In genomic region chr5:8136271-8136670, GRCh38 we compare ENCODE assay signal across 27 cellular contexts.
"Had no signal": no experiment of that assay in that cellular context is flagged by ENCODE, and none has a peak within 500 bp of the region (broad histone marks: within the 10 kb centered on the region; RNA-seq: fewer than 3 reads in every experiment).

No MANE protein-coding gene starts in this region.

- H3K36me3 Mint-ChIP-seq: activated CD4-positive, alpha-beta memory T cell treated with anti-CD3 and anti-CD28 coated beads for 36 hours; activated CD8-positive, alpha-beta memory T cell treated with anti-CD3 and anti-CD28 coated beads, Interleukin-2, amount 10 ng/mL, durations not matched to agents 7 days and 5 days; activated naive CD8-positive, alpha-beta T cell had no signal

- DNase-seq: activated CD4-positive, alpha-beta memory T cell treated with anti-CD3 and anti-CD28 coated beads for 36 hours; activated CD4-positive, alpha-beta T cell treated with anti-CD3 and anti-CD28 coated beads for 36 hours; activated CD4-positive, alpha-beta T cell treated with anti-CD3 and anti-CD28 coated beads, Interleukin-2, amount 10 ng/mL, durations not matched to agents 24 days and 14 days; activated CD4-positive, CD25-positive, alpha-beta regulatory T cell; activated CD4-positive, CD25-positive, alpha-beta regulatory T cell treated with anti-CD3 and anti-CD28 coated beads, Interleukin-2, amount 50 U/mL, for 72 hours; activated CD8-positive, alpha-beta memory T cell treated with anti-CD3 and anti-CD28 coated beads, Interleukin-2, amount 10 ng/mL, durations not matched to agents 7 days and 5 days; activated CD8-positive, alpha-beta memory T cell treated with anti-CD3 and anti-CD28 coated beads, Interleukin-2, amount 50 U/mL, for 48 hours; activated CD8-positive, alpha-beta T cell treated with anti-CD3 and anti-CD28 coated beads, Interleukin-2, amount 10 ng/mL, durations not matched to agents 7 days and 5 days; activated effector memory CD4-positive, alpha-beta T cell treated with Interleukin-2 at 50 U/mL for 16 hours; activated gamma-delta T cell treated with Interleukin-2 at 50 U/mL for 16 hours; activated naive CD4-positive, alpha-beta T cell treated with anti-CD3 and anti-CD28 coated beads, Interleukin-2, amount 50 U/mL, for 16 hours; activated naive CD4-positive, alpha-beta T cell treated with Interleukin-2 at 50 U/mL for 16 hours; activated T-cell treated with anti-CD3 and anti-CD28 coated beads for 4 hours; activated T-cell treated with anti-CD3 and anti-CD28 coated beads, Interleukin-2, amount 50 U/mL, for 24 hours; activated T-cell treated with anti-CD3 and anti-CD28 coated beads, Interleukin-2, amount 50 U/mL, for 72 hours; amniotic stem cell; anterior cingulate cortex; brain microvascular endothelial cell; effector memory CD4-positive, alpha-beta T cell; endodermal cell; foreskin fibroblast; head of caudate nucleus; T-helper 2 cell had no signal

- H3K4me1 Mint-ChIP-seq: activated CD4-positive, alpha-beta T cell treated with anti-CD3 and anti-CD28 coated beads for 36 hours; activated CD4-positive, alpha-beta T cell treated with anti-CD3 and anti-CD28 coated beads, Interleukin-2, amount 10 ng/mL, durations not matched to agents 24 days and 14 days; activated CD8-positive, alpha-beta memory T cell treated with anti-CD3 and anti-CD28 coated beads, Interleukin-2, amount 10 ng/mL, durations not matched to agents 7 days and 5 days; activated T-helper 17 cell treated with anti-CD3 and anti-CD28 coated beads, Interleukin-2, amount 50 U/mL, for 72 hours; central memory CD8-positive, alpha-beta T cell; endodermal cell had no signal

- H3K4me3 Mint-ChIP-seq: activated CD4-positive, alpha-beta memory T cell treated with anti-CD3 and anti-CD28 coated beads for 36 hours; activated CD4-positive, alpha-beta T cell treated with anti-CD3 and anti-CD28 coated beads for 36 hours; activated CD4-positive, alpha-beta T cell treated with anti-CD3 and anti-CD28 coated beads, Interleukin-2, amount 10 ng/mL, durations not matched to agents 24 days and 14 days; activated CD8-positive, alpha-beta memory T cell treated with anti-CD3 and anti-CD28 coated beads, Interleukin-2, amount 10 ng/mL, durations not matched to agents 7 days and 5 days; activated CD8-positive, alpha-beta T cell treated with anti-CD3 and anti-CD28 coated beads, Interleukin-2, amount 10 ng/mL, durations not matched to agents 7 days and 5 days; activated naive CD8-positive, alpha-beta T cell; activated T-cell treated with anti-CD3 and anti-CD28 coated beads, Interleukin-2, amount 50 U/mL, for 24 hours; activated T-cell treated with anti-CD3 and anti-CD28 coated beads, Interleukin-2, amount 50 U/mL, for 72 hours; activated T-helper 17 cell treated with anti-CD3 and anti-CD28 coated beads, Interleukin-2, amount 50 U/mL, for 72 hours; central memory CD8-positive, alpha-beta T cell; dendritic cell treated with granulocyte-macrophage colony-stimulating factor and Interleukin-4, amounts not matched to agents 40 ng/mL and 50 ng/mL, for 4 days; endodermal cell had no signal

- H3K27me3 Mint-ChIP-seq: activated CD4-positive, alpha-beta memory T cell treated with anti-CD3 and anti-CD28 coated beads for 36 hours; activated CD4-positive, alpha-beta T cell treated with anti-CD3 and anti-CD28 coated beads for 36 hours; activated CD4-positive, alpha-beta T cell treated with anti-CD3 and anti-CD28 coated beads, Interleukin-2, amount 10 ng/mL, durations not matched to agents 24 days and 14 days; activated CD8-positive, alpha-beta memory T cell treated with anti-CD3 and anti-CD28 coated beads, Interleukin-2, amount 10 ng/mL, durations not matched to agents 7 days and 5 days; activated naive CD8-positive, alpha-beta T cell; activated T-cell treated with anti-CD3 and anti-CD28 coated beads, Interleukin-2, amount 50 U/mL, for 24 hours; activated T-helper 17 cell treated with anti-CD3 and anti-CD28 coated beads, Interleukin-2, amount 50 U/mL, for 72 hours; central memory CD8-positive, alpha-beta T cell; dendritic cell treated with granulocyte-macrophage colony-stimulating factor and Interleukin-4, amounts not matched to agents 40 ng/mL and 50 ng/mL, for 4 days had no signal

- H3K9me3 Mint-ChIP-seq: activated CD4-positive, alpha-beta memory T cell treated with anti-CD3 and anti-CD28 coated beads for 36 hours; activated CD4-positive, alpha-beta T cell treated with anti-CD3 and anti-CD28 coated beads, Interleukin-2, amount 10 ng/mL, durations not matched to agents 24 days and 14 days; activated T-cell treated with anti-CD3 and anti-CD28 coated beads, Interleukin-2, amount 50 U/mL, for 24 hours; activated T-helper 17 cell treated with anti-CD3 and anti-CD28 coated beads, Interleukin-2, amount 50 U/mL, for 72 hours; dendritic cell treated with granulocyte-macrophage colony-stimulating factor and Interleukin-4, amounts not matched to agents 40 ng/mL and 50 ng/mL, for 4 days; endodermal cell had no signal

- H3K27ac Mint-ChIP-seq: activated CD4-positive, alpha-beta memory T cell treated with anti-CD3 and anti-CD28 coated beads for 36 hours; activated CD4-positive, alpha-beta T cell treated with anti-CD3 and anti-CD28 coated beads for 36 hours; activated CD4-positive, alpha-beta T cell treated with anti-CD3 and anti-CD28 coated beads, Interleukin-2, amount 10 ng/mL, durations not matched to agents 24 days and 14 days; activated CD8-positive, alpha-beta memory T cell treated with anti-CD3 and anti-CD28 coated beads, Interleukin-2, amount 10 ng/mL, durations not matched to agents 7 days and 5 days; activated CD8-positive, alpha-beta T cell treated with anti-CD3 and anti-CD28 coated beads, Interleukin-2, amount 10 ng/mL, durations not matched to agents 7 days and 5 days; activated naive CD8-positive, alpha-beta T cell; activated T-cell treated with anti-CD3 and anti-CD28 coated beads, Interleukin-2, amount 50 U/mL, for 24 hours; activated T-cell treated with anti-CD3 and anti-CD28 coated beads, Interleukin-2, amount 50 U/mL, for 72 hours; activated T-helper 17 cell treated with anti-CD3 and anti-CD28 coated beads, Interleukin-2, amount 50 U/mL, for 72 hours; dendritic cell treated with granulocyte-macrophage colony-stimulating factor and Interleukin-4, amounts not matched to agents 40 ng/mL and 50 ng/mL, for 4 days; endodermal cell had no signal
